18 cellular contexts compared by ENCODE assay signal in genomic region chr16:72951916-72952315, GRCh38.
DNase-seq lines count a peak whose midpoint lies in the region; ATAC-seq and TF ChIP-seq lines count a peak whose summit lies in the region.
"Had no signal": no experiment of that assay in that cellular context is flagged by ENCODE, and none has a peak within 500 bp of the region (broad histone marks: within the 10 kb centered on the region; RNA-seq: fewer than 3 reads in every experiment).

No MANE protein-coding gene starts in this region.

- DNase-seq in IMR-90 (no peak), osteocyte (ENCODE audit: extremely low spot score, unreplicated experiment) (no peak), GM13976 (ENCODE audit: low spot score) (no peak)
- no peak for DNase-seq in central memory CD4-positive, alpha-beta T cell
- no peak for DNase-seq in stimulated activated naive CD4-positive, alpha-beta T cell (lab: John Stamatoyannopoulos, UW)
- DNase-seq: AML-193; CD4-positive, CD25-positive, alpha-beta regulatory T cell; DMS79 treated with DMSO at 0.1 percent for 48 hours; GDM1; KBM-7; NCI-H1436 treated with DMSO at 0.1 percent for 48 hours; NCI-H2081 treated with DMSO at 0.1 percent for 48 hours; NCI-H526 had no signal

- no peak overlapping the region for H2AFZ ChIP-seq in IMR-90 (replicated peaks; ENCODE audit: low read length, poor library complexity)
- H2AFZ ChIP-seq: GM23338 had no signal

- no peak overlapping the region for H4K8ac ChIP-seq in IMR-90 (ENCODE audit: low read depth in 2 of 2, low read length in 2 of 2)

- BruUV-seq in IMR-90 (replicated peaks; lab: Mats Ljungman, UMichigan) = no TSS peak

- H3K9me3 Mint-ChIP-seq in dendritic cell treated with granulocyte-macrophage colony-stimulating factor and Interleukin-4, amounts not matched to agents 40 ng/mL and 50 ng/mL, for 4 days = peaks cover 8% of the 10 kb centered on the region
- no peaks in the 10 kb centered on the region for H3K9me3 Mint-ChIP-seq in osteocyte (ENCODE audit: unreplicated experiment)
- H3K9me3 Mint-ChIP-seq: GM23338 had no signal

- no peak for TF ChIP-seq RAD21 in IMR-90 (IDR thresholded peaks at IDR 0.05; ENCODE audit: low read length)

- no peak overlapping the region for H4K91ac ChIP-seq in IMR-90 (ENCODE audit: insufficient read depth, low read depth, low read length)

- H3K4me1 ChIP-seq in IMR-90 (ENCODE audit: control insufficient read depth, insufficient read depth, low read length) (peaks cover 13% of the 10 kb centered on the region), stomach smooth muscle (ENCODE audit: control insufficient read depth, insufficient read depth, low read length) (peaks cover 35% of the 10 kb centered on the region)

- peaks cover 67% of the 10 kb centered on the region for H3K36me3 Mint-ChIP-seq in dendritic cell treated with granulocyte-macrophage colony-stimulating factor and Interleukin-4, amounts not matched to agents 40 ng/mL and 50 ng/mL, for 4 days (ENCODE audit: low read depth)
- peaks cover 45% of the 10 kb centered on the region for H3K36me3 Mint-ChIP-seq in osteocyte (ENCODE audit: unreplicated experiment)
- H3K36me3 Mint-ChIP-seq: CD4-positive, CD25-positive, alpha-beta regulatory T cell had no signal

- no peak overlapping the region for H3K4me2 ChIP-seq in IMR-90 (ENCODE audit: low read depth, low read length)
- H3K4me2 ChIP-seq: GM23338 had no signal

- intact Hi-C loops in IMR-90 (cut with micrococcal nuclease) = no loop called here
- intact Hi-C loops in dendritic cell treated with granulocyte-macrophage colony-stimulating factor and Interleukin-4, amounts not matched to agents 40 ng/mL and 50 ng/mL, for 4 days (cut with micrococcal nuclease) = no loop called here

- TF ChIP-seq CTCF in IMR-90 (conservative IDR thresholded peaks at IDR 0.05; ENCODE audit: low read depth, low read length) (no peak), osteocyte (IDR thresholded peaks at IDR 0.05) (no peak), GM13976 (IDR thresholded peaks at IDR 0.05; ENCODE audit: borderline replicate concordance, control extremely low read depth, extremely low read depth, insufficient read depth, missing control alignments) (no peak)

- H3K56ac ChIP-seq in IMR-90 (ENCODE audit: extremely low read depth, insufficient read depth, low read length) = no peak overlapping the region

- H2BK120ac ChIP-seq in IMR-90 (ENCODE audit: low read depth, low read length) = no peak overlapping the region

- CTCF ChIA-PET in IMR-90 (lab: Yijun Ruan, JAX) = no interaction called here

- H3K14ac ChIP-seq in IMR-90 (replicated peaks; ENCODE audit: low read depth, low read length) = no peak overlapping the region

- H4K5ac ChIP-seq in IMR-90 (ENCODE audit: low read depth, low read length) = no peak overlapping the region

- H3K4me3 ChIP-seq in IMR-90 (ENCODE audit: insufficient read depth, low read depth, low read length) = no peak overlapping the region
- H3K4me3 ChIP-seq in stomach smooth muscle (ENCODE audit: low read length in 2 of 2) = no peak overlapping the region
- H3K4me3 ChIP-seq: GM23338 had no signal

- dilution Hi-C loops in IMR-90 (cut with HindIII; ENCODE audit: low sequenced_read_pairs, unreplicated experiment) = no loop called here

- no peak overlapping the region; the same call in 1 of the 2 replicates for H3K4ac ChIP-seq in IMR-90 (ENCODE audit: low read depth, low read length)

- H2AK5ac ChIP-seq in IMR-90 (ENCODE audit: low read depth, low read length) = no peak overlapping the region

- TF ChIP-seq POLR2A in IMR-90 (IDR thresholded peaks at IDR 0.05; ENCODE audit: low read depth, low read length) = no peak

- peaks cover 37% of the 10 kb centered on the region for H4K20me1 ChIP-seq in IMR-90 (ENCODE audit: insufficient read depth, low read length)

- no peaks in the 10 kb centered on the region for H3K9me3 ChIP-seq in IMR-90 (ENCODE audit: control insufficient read depth, insufficient read depth, low read length)
- no peaks in the 10 kb centered on the region for H3K9me3 ChIP-seq in stomach smooth muscle (ENCODE audit: control insufficient read depth in 2 of 2, low read length in 2 of 2)

- ATAC-seq in IMR-90 (ENCODE audit: low read depth) (no peak), HG03565 (IDR thresholded peaks at IDR 0.05; ENCODE audit: unreplicated experiment) (no peak)
- ATAC-seq: GM23338 had no signal

- H3K9me1 ChIP-seq in IMR-90 (ENCODE audit: insufficient read depth, low read length) = peaks cover 24% of the 10 kb centered on the region

- POLR2A ChIA-PET in IMR-90 (lab: Charles Lee; ENCODE audit: unreplicated experiment) = no interaction called here

- H3K4me3 Mint-ChIP-seq in dendritic cell treated with granulocyte-macrophage colony-stimulating factor and Interleukin-4, amounts not matched to agents 40 ng/mL and 50 ng/mL, for 4 days = no peak overlapping the region
- H3K4me3 Mint-ChIP-seq in osteocyte (ENCODE audit: unreplicated experiment) = peak overlapping the region; percentile 44
- H3K4me3 Mint-ChIP-seq: CD4-positive, CD25-positive, alpha-beta regulatory T cell; GM23338 had no signal

- no peak overlapping the region for H2AK9ac ChIP-seq in IMR-90 (replicated peaks; ENCODE audit: low read depth, low read length, poor library complexity)

- no peak overlapping the region for H3K23ac ChIP-seq in IMR-90 (ENCODE audit: low read depth, low read length)

- H2BK15ac ChIP-seq in IMR-90 (ENCODE audit: low read depth, low read length) = 0 out of 3 replicates have a peak overlapping the region, but pooled peaks have one; percentile 21

- peaks cover 15 to 70% of the 10 kb centered on the region in 2 experiments for H3K79me1 ChIP-seq in IMR-90 (ENCODE audit: low read depth in 1 of 2, low read length in 2 of 2)

- H3K36me3 ChIP-seq in IMR-90 (ENCODE audit: control insufficient read depth, insufficient read depth, low read length) = peaks cover 20% of the 10 kb centered on the region
- H3K36me3 ChIP-seq in stomach smooth muscle (ENCODE audit: control insufficient read depth in 2 of 2, insufficient read depth in 2 of 2, low read length in 2 of 2) = peaks cover 0 to 13% of the 10 kb centered on the region in 2 donors

- no peaks in the 10 kb centered on the region for H3K27me3 ChIP-seq in IMR-90 (ENCODE audit: control insufficient read depth, insufficient read depth, low read length)
- no peaks in the 10 kb centered on the region for H3K27me3 ChIP-seq in stomach smooth muscle (ENCODE audit: control insufficient read depth in 1 of 2, insufficient read depth in 2 of 2, low read length in 2 of 2)

- no CpG with 5 or more reads among the region's 3 CpGs for WGBS in IMR-90 (ENCODE audit: extremely low coverage in 2 of 2, insufficient read length in 1 of 2), 2 experiments

- H3K27ac Mint-ChIP-seq in dendritic cell treated with granulocyte-macrophage colony-stimulating factor and Interleukin-4, amounts not matched to agents 40 ng/mL and 50 ng/mL, for 4 days = peak overlapping the region; percentile 19
- peak overlapping the region; percentile 91 for H3K27ac Mint-ChIP-seq in osteocyte (ENCODE audit: unreplicated experiment)
- H3K27ac Mint-ChIP-seq: CD4-positive, CD25-positive, alpha-beta regulatory T cell; GM23338 had no signal

- in situ Hi-C loops in IMR-90 (cut with MboI; ENCODE audit: low sequenced_read_pairs) = no loop called here
- in situ Hi-C loops in GM13976 (cut with MboI; ENCODE audit: low sequenced_read_pairs, unreplicated experiment) = no loop called here

- H3K27me3 Mint-ChIP-seq in dendritic cell treated with granulocyte-macrophage colony-stimulating factor and Interleukin-4, amounts not matched to agents 40 ng/mL and 50 ng/mL, for 4 days = no peaks in the 10 kb centered on the region
- H3K27me3 Mint-ChIP-seq in osteocyte (ENCODE audit: unreplicated experiment) = no peaks in the 10 kb centered on the region
- H3K27me3 Mint-ChIP-seq: CD4-positive, CD25-positive, alpha-beta regulatory T cell had no signal

- no peak overlapping the region for H3K9ac ChIP-seq in IMR-90 (ENCODE audit: low read depth, low read length)
- peak overlapping the region in 1 of 2 donors; percentile 17 for H3K9ac ChIP-seq in stomach smooth muscle (ENCODE audit: low read length in 2 of 2)

- H3K4me1 Mint-ChIP-seq in dendritic cell treated with granulocyte-macrophage colony-stimulating factor and Interleukin-4, amounts not matched to agents 40 ng/mL and 50 ng/mL, for 4 days (ENCODE audit: low read depth) = peaks cover 10% of the 10 kb centered on the region
- H3K4me1 Mint-ChIP-seq in osteocyte (ENCODE audit: unreplicated experiment) = peaks cover 65% of the 10 kb centered on the region
- H3K4me1 Mint-ChIP-seq: CD4-positive, CD25-positive, alpha-beta regulatory T cell had no signal

- H3K27ac ChIP-seq in IMR-90 (ENCODE audit: insufficient read depth, low read length) (no peak overlapping the region), stomach smooth muscle (ENCODE audit: low read length) (peak overlapping the region; percentile 46)
- H3K27ac ChIP-seq: RWPE1 had no signal

- no peak overlapping the region for H2BK5ac ChIP-seq in IMR-90 (ENCODE audit: low read depth, low read length, poor library complexity, severe bottlenecking)

- no peak overlapping the region for H3K18ac ChIP-seq in IMR-90 (ENCODE audit: low read depth, low read length)

- H2BK20ac ChIP-seq in IMR-90 (ENCODE audit: low read depth, low read length) = no peak overlapping the region

TF ChIP-seq in IMR-90, 13 proteins besides CTCF, POLR2A, EP300 and RAD21 (continues in another document):
- TF ChIP-seq MXI1 (IDR thresholded peaks at IDR 0.05; ENCODE audit: borderline replicate concordance, low read depth, low read length) (no peak), SMC3 (IDR thresholded peaks at IDR 0.05; ENCODE audit: low read depth, low read length) (no peak), FOS (IDR thresholded peaks at IDR 0.05; ENCODE audit: low read depth, low read length) (no peak), RFX5 (IDR thresholded peaks at IDR 0.05; ENCODE audit: low read depth, low read length) (no peak), MAFK (IDR thresholded peaks at IDR 0.05; ENCODE audit: low read depth, low read length) (no peak), CHD1 (IDR thresholded peaks at IDR 0.05; ENCODE audit: low read depth, low read length) (no peak), USF2 (IDR thresholded peaks at IDR 0.05; ENCODE audit: low read depth, low read length) (no peak), NFE2L2 (IDR thresholded peaks at IDR 0.05; ENCODE audit: low read depth, low read length) (no peak), BHLHE40 (IDR thresholded peaks at IDR 0.05; ENCODE audit: low read depth, low read length) (no peak), MAZ (IDR thresholded peaks at IDR 0.05; ENCODE audit: borderline replicate concordance, low read depth, low read length) (no peak)
